ENCODE assay signal across 21 cellular contexts in genomic region chrX:16188687-16189086, GRCh38. TPM values are rescaled to one million over a fixed set of nuclear protein-coding genes. Genes with fewer than 3 reads are reported as not detected.
DNase-seq lines count a peak whose midpoint lies in the region; ATAC-seq, FAIRE-seq and TF ChIP-seq lines count a peak whose summit lies in the region.
"Had no signal": no experiment of that assay in that cellular context is flagged by ENCODE, and none has a peak within 500 bp of the region (broad histone marks: within the 10 kb centered on the region; RNA-seq: fewer than 3 reads in every experiment).

No MANE protein-coding gene starts in this region.

- SMC1A ChIA-PET in GM12878 (lab: Charles Lee; ENCODE audit: uncharacterized antibody, unreplicated experiment), result interaction anchor here (1.7 kb wide), 1 partner anchor 23 kb away, joined by 4 read pairs; no protein-coding TSS in a partner anchor

- no peak overlapping the region for H3K4me2 ChIP-seq in GM12878 (ENCODE audit: control insufficient read depth, insufficient read depth)

- ATAC-seq in GM12878 (no peak), pancreas (peak; percentile 28 to 70 (median 64))
- ATAC-seq: left colon, mucosa of descending colon had no signal

- H3K27ac ChIP-seq in HEK293 (ENCODE audit: extremely low read depth, low read depth, low read length), result no peak overlapping the region
- no peak overlapping the region for H3K27ac ChIP-seq in GM12878 (ENCODE audit: control insufficient read depth, insufficient read depth)
- no peak overlapping the region for H3K27ac ChIP-seq in pancreas
- H3K27ac ChIP-seq: right atrium auricular region, testis had no signal

- POLR2A ChIA-PET in HEK293 (lab: Yijun Ruan, JAX), result no interaction called here
- POLR2A ChIA-PET in GM12878 (lab: Charles Lee), result no interaction called here

- no peak for TF ChIP-seq POLR2A in GM12878 (IDR thresholded peaks at IDR 0.05; ENCODE audit: low read depth, low read length)

- DNase-seq in NCI-H2081 treated with DMSO at 0.1 percent for 48 hours (lab: John Stamatoyannopoulos, UW) (peak; percentile 4), GM12878 (ENCODE audit: low read depth, low spot score) (no peak), pancreas (no peak), posterior cingulate gyrus (no peak), middle frontal gyrus (ENCODE audit: extremely low spot score, low spot score) (no peak), hippocampal formation (lab: John Stamatoyannopoulos, UW) (no peak)
- DNase-seq: activated CD4-positive, alpha-beta T cell treated with anti-CD3 and anti-CD28 coated beads, Interleukin-2, amount 50 U/mL, for 48 hours; activated naive CD4-positive, alpha-beta T cell treated with anti-CD3 and anti-CD28 coated beads for 36 hours; activated T-cell treated with anti-CD3 and anti-CD28 coated beads for 4 hours; BE2C; GDM1; left colon; mucosa of descending colon; NCI-H2029; Right ventricle myocardium superior; testis had no signal

- H3K9me3 ChIP-seq in HEK293 (ENCODE audit: control insufficient read depth, insufficient read depth, low read depth, low read length), result no peaks in the 10 kb centered on the region
- no peaks in the 10 kb centered on the region for H3K9me3 ChIP-seq in GM12878 (replicated peaks; ENCODE audit: control insufficient read depth, insufficient read depth, low read length)
- no peaks in the 10 kb centered on the region for H3K9me3 ChIP-seq in pancreas
- H3K9me3 ChIP-seq: BE2C, mucosa of descending colon, right atrium auricular region, testis had no signal

- no peaks in the 10 kb centered on the region for H4K20me1 ChIP-seq in GM12878 (ENCODE audit: control insufficient read depth, insufficient read depth)

- TF ChIP-seq EP300 in GM12878 (IDR thresholded peaks at IDR 0.05; ENCODE audit: borderline replicate concordance in 1 of 2, control insufficient read depth in 1 of 2, low read depth in 2 of 2, low read length in 2 of 2), result no peak

- H3K4me3 ChIP-seq in HEK293 (ENCODE audit: low read depth, low read length) (no peak overlapping the region), GM12878 (no peak overlapping the region), pancreas (no peak overlapping the region)
- H3K4me3 ChIP-seq: mucosa of descending colon, right atrium auricular region, testis had no signal

- TF ChIP-seq RAD21 in GM12878 (IDR thresholded peaks at IDR 0.05; ENCODE audit: insufficient read depth, low read depth, low read length), result no peak

- no peak for FAIRE-seq in GM12878 (lab: Jason Lieb, UNC)
- no peak for FAIRE-seq in pancreas (lab: Jason Lieb, UNC)
- FAIRE-seq: frontal cortex, GM12891 had no signal

- H3K9ac ChIP-seq in GM12878 (ENCODE audit: control insufficient read depth, insufficient read depth, low read length), result no peak overlapping the region

- RAD21 ChIA-PET in GM12878 (lab: Charles Lee; ENCODE audit: unreplicated experiment), result no interaction called here

- H3K27me3 ChIP-seq in GM12878 (replicated peaks in 1 of 2; ENCODE audit: control insufficient read depth in 2 of 2, insufficient read depth in 2 of 2, low read length in 1 of 2), result no peaks in the 10 kb centered on the region
- no peaks in the 10 kb centered on the region for H3K27me3 ChIP-seq in pancreas
- H3K27me3 ChIP-seq: BE2C, right atrium auricular region, testis had no signal

- in situ Hi-C loops in GM12878 (cut with MboI), result no loop called here

- CTCF ChIA-PET in HEK293 (lab: Yijun Ruan, JAX) (interaction anchor here (0.5 kb wide), 1 partner anchor 317 kb away, joined by 3 read pairs; no protein-coding TSS in a partner anchor), GM12878 (lab: Yijun Ruan, JAX) (no interaction called here)

- intact Hi-C loops in GM12878 (cut with micrococcal nuclease; ENCODE audit: unreplicated experiment) (no loop called here), pancreas (cut with DNase I) (no loop called here), posterior cingulate gyrus (cut with DNase I) (no loop called here)

- H3K36me3 ChIP-seq in HEK293 (ENCODE audit: control insufficient read depth in 2 of 2, insufficient read depth in 1 of 2, low read length in 2 of 2) (no peaks in the 10 kb centered on the region), GM12878 (ENCODE audit: control insufficient read depth in 2 of 2, insufficient read depth in 2 of 2, low read length in 1 of 2) (no peaks in the 10 kb centered on the region), pancreas (no peaks in the 10 kb centered on the region)
- H3K36me3 ChIP-seq: BE2C, right atrium auricular region had no signal

- TF ChIP-seq CTCF in HEK293 (tag by site-specific recombination; IDR thresholded peaks at IDR 0.05) (no peak), GM12878 (IDR thresholded peaks at IDR 0.05 in 2 of 3, conservative IDR thresholded peaks at IDR 0.05 in 1 of 3; ENCODE audit: control insufficient read depth in 2 of 3, extremely low read depth in 1 of 3, insufficient read depth in 1 of 3, low read depth in 3 of 3, low read length in 3 of 3) (no peak), pancreas (IDR thresholded peaks at IDR 0.05) (no peak)

- WGBS in GM12878 (ENCODE audit: insufficient coverage, insufficient replicate concordance, low lambda C conversion rate, missing lambda C conversion rate), result 42% methylated on average over 1 of the region's 1 CpG
- WGBS in pancreas, 2 donors, result 0 to 29% methylated on average over 1 of the region's 1 CpG

- BruUV-seq in GM12878 (replicated peaks; lab: Mats Ljungman, UMichigan), result no TSS peak

- no peak overlapping the region for H2AFZ ChIP-seq in GM12878 (ENCODE audit: control insufficient read depth, low read depth, low read length)

- H3K4me1 ChIP-seq in HEK293 (ENCODE audit: control insufficient read depth, insufficient read depth, low read length) (no peaks in the 10 kb centered on the region), GM12878 (ENCODE audit: control insufficient read depth, insufficient read depth, low read length) (no peaks in the 10 kb centered on the region), pancreas (no peaks in the 10 kb centered on the region)
- H3K4me1 ChIP-seq: BE2C, right atrium auricular region, testis had no signal

- H3K79me2 ChIP-seq in GM12878 (ENCODE audit: control insufficient read depth, insufficient read depth, low read length), result no peaks in the 10 kb centered on the region

TF ChIP-seq in HEK293, 187 proteins besides CTCF, POLR2A, EP300 and RAD21:
- TF ChIP-seq ATF2 (tag by site-specific recombination; IDR thresholded peaks at IDR 0.05; ENCODE audit: low read depth) (peak; percentile 58; the same call in 1 of the 2 replicates), ZNF404 (tag by site-specific recombination; IDR thresholded peaks at IDR 0.05) (no peak)

TF ChIP-seq in GM12878, 131 proteins besides CTCF, POLR2A, EP300 and RAD21:
- no peak for TF ChIP-seq REST (IDR thresholded peaks at IDR 0.05; ENCODE audit: low read depth, low read length)
- TF ChIP-seq TBL1XR1 (IDR thresholded peaks at IDR 0.05; ENCODE audit: low read depth, low read length), result no peak
- TF ChIP-seq CHD1 (IDR thresholded peaks at IDR 0.05; ENCODE audit: low read depth, low read length), result no peak
- 0 out of 2 replicates have a peak, but pooled peaks have one; percentile 45 for TF ChIP-seq ATF7 (IDR thresholded peaks at IDR 0.05; ENCODE audit: low read depth)
TF ChIP-seq in GM12878: peak in this region for 1.

RNA-seq across cellular contexts. Expression of gene MAGEB17, which starts 21.4 kb away (rescaled TPM):
- not detected in 2 replicates for total RNA-seq in GM12878 (2013; cell fraction: nucleolus; rRNA removed)
- total RNA-seq in GM12878 (2014; rRNA removed) (not detected in 2 replicates), GM12878 (2014; rRNA removed; fragmentation: Illumina TruSeq; extraction: Trizol) (not detected in 2 replicates), GM12878 (2021) (0.21 TPM in 1 of 2 replicates, not detected in the other), pancreas (1 to 10 TPM in 1 of 6 donors, under 1 TPM in 5; 0.19 to 2.2 (median 0.53) TPM)
- not detected for polyA plus RNA-seq in GM12878 (2011; ENCODE audit: low read depth)
- polyA plus RNA-seq in GM12878 (2011; rRNA removed) (0.05 and 0.10 TPM in 2 replicates), GM12878 (2014; fragmentation: Illumina TruSeq; extraction: Trizol) (not detected in 2 replicates), GM12878 (2014; fragmentation: Nextera tagmentation; extraction: Ambion mirVana) (not detected), GM12878 (2014; rRNA removed) (not detected in 2 replicates), GM12878 (2016; fragmentation: Nextera tagmentation; extraction: Ambion mirVana) (not detected), pancreas (1 to 10 TPM in 1 of 2 donors, under 1 TPM in 1; 0.66 to 2.2 TPM)
- polyA plus RNA-seq in GM12878 (2011; cell fraction: cytosol; rRNA removed), result 0.12 and 0.25 TPM in 2 replicates
- 0.32 and 0.57 TPM in 2 replicates for polyA plus RNA-seq in GM12878 (2011; cell fraction: nucleus; rRNA removed)
- polyA plus RNA-seq in GM12878 (2012), result not detected in 2 replicates
- 0.15 TPM in 1 of 2 replicates, not detected in the other for polyA minus RNA-seq in GM12878 (2011; rRNA and poly(A)+ RNA removed)
- not detected in 2 replicates for polyA minus RNA-seq in GM12878 (2011; cell fraction: cytosol; rRNA and poly(A)+ RNA removed)
- not detected in 2 replicates for polyA minus RNA-seq in GM12878 (2011; cell fraction: nucleus; rRNA and poly(A)+ RNA removed)
- total RNA-seq: activated naive CD4-positive, alpha-beta T cell treated with anti-CD3 and anti-CD28 coated beads for 36 hours; frontal cortex; left colon; Right ventricle myocardium superior; T-helper 1 cell treated with Interleukin-12 subunit alpha and Interleukin-12 subunit beta and Interleukin-4 antibody, amounts not matched to agents 30 ng/mL and 1 ng/mL, for 36 hours had no signal

Comparison
In these comparisons a context has a peak if more than half of its experiments do, and no peak if none do; other contexts are left out.
1. Of the 9 proteins assayed by ChIP-seq in both HEK293 and GM12878: peak only in HEK293: ATF2; only in GM12878: none; in both: none; in neither: 8.